Comparison of ENCODE assay signal across 16 cellular contexts in genomic region chr9:108869092-108869725, GRCh38. TPM values are rescaled to one million over a fixed set of nuclear protein-coding genes. Genes with fewer than 3 reads are reported as not detected.
DNase-seq lines count a peak whose midpoint lies in the region; ATAC-seq and TF ChIP-seq lines count a peak whose summit lies in the region.
"Had no signal": no experiment of that assay in that cellular context is flagged by ENCODE, and none has a peak within 500 bp of the region (broad histone marks: within the 10 kb centered on the region; RNA-seq: fewer than 3 reads in every experiment).

No MANE protein-coding gene starts in this region.

- ATAC-seq in PC-3 (peak; percentile 69), HG02885 (IDR thresholded peaks at IDR 0.05; ENCODE audit: poor library complexity, unreplicated experiment) (no peak), GM21515 (IDR thresholded peaks at IDR 0.05; ENCODE audit: unreplicated experiment) (no peak)
- ATAC-seq: effector memory CD8-positive, alpha-beta T cell had no signal

- H3K14ac ChIP-seq in H9 (ENCODE audit: insufficient read depth, low read length): no peak overlapping the region

- H3K79me1 ChIP-seq in H9 (ENCODE audit: insufficient read depth, low read depth, low read length, poor library complexity, severe bottlenecking): no peaks in the 10 kb centered on the region

- TF ChIP-seq CTCF in PC-3 (conservative IDR thresholded peaks at IDR 0.05; ENCODE audit: low read depth, low read length) (no peak), fibroblast of pulmonary artery (IDR thresholded peaks at IDR 0.05; ENCODE audit: low read length, missing control alignments) (no peak), H9 (conservative IDR thresholded peaks at IDR 0.05) (no peak)

- no peak overlapping the region for H2AK5ac ChIP-seq in H9 (ENCODE audit: insufficient read length, low read length)

- no peak overlapping the region for H4K8ac ChIP-seq in H9 (replicated peaks; ENCODE audit: insufficient read length, low read depth, low read length)

- H3K23me2 ChIP-seq in H9 (ENCODE audit: insufficient read length, low read depth, low read length, poor library complexity, severe bottlenecking): no peaks in the 10 kb centered on the region

- no peak overlapping the region for H3K27ac Mint-ChIP-seq in H9

- H3K9ac ChIP-seq in PC-3 (ENCODE audit: low read length): no peak overlapping the region
- H3K9ac ChIP-seq in H9 (ENCODE audit: extremely low read depth, insufficient read length, low read length): no peak overlapping the region

- H3K9me3 Mint-ChIP-seq in H9: no peaks in the 10 kb centered on the region
- H3K9me3 Mint-ChIP-seq: CD4-positive, alpha-beta memory T cell; effector memory CD8-positive, alpha-beta T cell had no signal

- H3T11ph ChIP-seq in H9 (ENCODE audit: low read length): no peak overlapping the region

- H3K4me1 Mint-ChIP-seq in H9: no peaks in the 10 kb centered on the region
- H3K4me1 Mint-ChIP-seq: CD4-positive, alpha-beta memory T cell had no signal

- no peak overlapping the region for H3K23ac ChIP-seq in H9 (ENCODE audit: insufficient read length, low read depth, low read length)

- WGBS in H9 (ENCODE audit: extremely low coverage, insufficient read length, low lambda C conversion rate): no CpG with 5 or more reads among the region's 3 CpGs

- peaks cover 13 to 49% (median 27%) of the 10 kb centered on the region in 3 experiments for H3K36me3 Mint-ChIP-seq in H9 (ENCODE audit: insufficient read depth in 1 of 3, low read depth in 3 of 3)

- H3K4me2 ChIP-seq in PC-3 (ENCODE audit: low read length) (peak overlapping the region; percentile 14; the same call in 1 of the 2 replicates), H9 (ENCODE audit: insufficient read depth, insufficient read length, low read length) (no peak overlapping the region)

- no peak overlapping the region for H3K18ac ChIP-seq in H9 (ENCODE audit: insufficient read length, low read depth, low read length)

- no peak overlapping the region for H4K91ac ChIP-seq in H9 (ENCODE audit: insufficient read length, low read depth, low read length)

- H3K56ac ChIP-seq in H9 (ENCODE audit: insufficient read length, low read depth, low read length): no peak overlapping the region

- H3K4me1 ChIP-seq in PC-3 (ENCODE audit: insufficient read depth, low read length) (peaks cover 11% of the 10 kb centered on the region), H9 (ENCODE audit: insufficient read depth, low read length) (no peaks in the 10 kb centered on the region)
- H3K4me1 ChIP-seq: SJCRH30 had no signal

- no peak overlapping the region for H2BK15ac ChIP-seq in H9 (ENCODE audit: low read depth, low read length)

- no peaks in the 10 kb centered on the region for H3K9me2 ChIP-seq in PC-3 (replicated peaks; ENCODE audit: low read length)

- no peak overlapping the region for H2BK12ac ChIP-seq in H9 (ENCODE audit: insufficient read length, low read depth, low read length)

- POLR2A ChIA-PET in PC-3 (lab: Charles Lee; ENCODE audit: unreplicated experiment): no interaction called here

- H3K79me2 ChIP-seq in PC-3 (ENCODE audit: low read length) (no peaks in the 10 kb centered on the region), H9 (ENCODE audit: insufficient read depth, low read length) (no peaks in the 10 kb centered on the region)

- no peak overlapping the region for H3K4me3 Mint-ChIP-seq in H9
- H3K4me3 Mint-ChIP-seq: CD4-positive, alpha-beta memory T cell; effector memory CD8-positive, alpha-beta T cell had no signal

- intact Hi-C loops in PC-3 (cut with micrococcal nuclease): no loop called here

- peak; percentile 60 for DNase-seq in ELR (ENCODE audit: low read depth)
- DNase-seq in PC-3: peak; percentile 59
- peak; percentile 42 for DNase-seq in fibroblast of pulmonary artery (ENCODE audit: low read depth)
- DNase-seq in non-pigmented ciliary epithelial cell (ENCODE audit: low read depth): peak; percentile 32
- no peak for DNase-seq in H9
- DNase-seq in NCI-H526 treated with DMSO at 0.1 percent for 48 hours (lab: John Stamatoyannopoulos, UW): no peak
- DNase-seq: activated T-cell treated with anti-CD3 and anti-CD28 coated beads for 4 hours; amniotic stem cell; CD4-positive, alpha-beta memory T cell; effector memory CD8-positive, alpha-beta T cell; NCI-H1092 treated with DMSO at 0.1 percent for 48 hours; NCI-H524; SJCRH30 had no signal

- peaks cover 19% of the 10 kb centered on the region for H3K36me3 ChIP-seq in PC-3 (ENCODE audit: low read depth, low read length)

- no peak overlapping the region for H3K4me3 ChIP-seq in PC-3 (ENCODE audit: low read length)
- no peak overlapping the region for H3K4me3 ChIP-seq in fibroblast of pulmonary artery (replicated peaks; ENCODE audit: low read depth, low read length)
- H3K4me3 ChIP-seq: SJCRH30 had no signal

- no peaks in the 10 kb centered on the region for H4K20me1 ChIP-seq in PC-3 (ENCODE audit: low read length)
- H4K20me1 ChIP-seq in H9 (ENCODE audit: control insufficient read depth, insufficient read depth, insufficient read length): no peaks in the 10 kb centered on the region

- H2BK120ac ChIP-seq in H9 (ENCODE audit: low read depth, low read length, poor library complexity, severe bottlenecking): no peak overlapping the region

- no TSS peak for BruUV-seq in PC-3 (replicated peaks; lab: Mats Ljungman, UMichigan)

- no peaks in the 10 kb centered on the region for H3K27me3 Mint-ChIP-seq in H9 (ENCODE audit: low read depth)
- H3K27me3 Mint-ChIP-seq: CD4-positive, alpha-beta memory T cell; effector memory CD8-positive, alpha-beta T cell had no signal

- H3F3A ChIP-seq in PC-3 (ENCODE audit: low read length, unreplicated experiment): no peaks in the 10 kb centered on the region

- CTCF ChIA-PET in PC-3 (lab: Charles Lee): no interaction called here

- no peak overlapping the region for H2AFZ ChIP-seq in PC-3 (ENCODE audit: low read length)
- no peak overlapping the region for H2AFZ ChIP-seq in H9 (ENCODE audit: low read length)

- no peak overlapping the region for H4K5ac ChIP-seq in H9 (ENCODE audit: insufficient read length, low read depth, low read length)

- H3K27ac ChIP-seq in PC-3 (ENCODE audit: low read length): no peak overlapping the region
- no peak overlapping the region for H3K27ac ChIP-seq in H9 (ENCODE audit: insufficient read length, low read depth, low read length)
- H3K27ac ChIP-seq: VCaP had no signal

- H3K4ac ChIP-seq in H9 (ENCODE audit: low read depth, low read length): no peak overlapping the region

- no peaks in the 10 kb centered on the region for H3K27me3 ChIP-seq in PC-3 (ENCODE audit: low read length)
- no peaks in the 10 kb centered on the region for H3K27me3 ChIP-seq in H9 (ENCODE audit: insufficient read depth, low read length)
- H3K27me3 ChIP-seq: SJCRH30 had no signal

- H3K9me3 ChIP-seq in PC-3 (ENCODE audit: low read length) (no peaks in the 10 kb centered on the region), H9 (ENCODE audit: control insufficient read depth, low read depth, low read length) (no peaks in the 10 kb centered on the region)
- H3K9me3 ChIP-seq: SJCRH30 had no signal

- H2BK20ac ChIP-seq in H9 (ENCODE audit: low read depth, low read length, poor library complexity, severe bottlenecking): no peak overlapping the region

- no peak overlapping the region for H2BK5ac ChIP-seq in H9 (ENCODE audit: insufficient read length, low read length)

RNA-seq across cellular contexts. Expression of gene ACTL7A, which starts 7.1 kb away (rescaled TPM):
- total RNA-seq in PC-3 (2014; rRNA removed) (not detected in 2 replicates), H9 (2021) (not detected in 2 replicates)
- total RNA-seq: CD4-positive, alpha-beta memory T cell; SJCRH30 had no signal

RNA-seq across cellular contexts. Expression of gene ACTL7B, which starts 13.4 kb away (rescaled TPM):
- total RNA-seq in PC-3 (2014; rRNA removed) (not detected in 2 replicates), H9 (2021) (0.09 TPM in 1 of 2 replicates, not detected in the other)
- total RNA-seq: SJCRH30 had no signal

Comparison
In these comparisons a context has a peak if more than half of its experiments do, and no peak if none do; other contexts are left out.
1. DNase-seq: peak in ELR (single experiment), PC-3 (single experiment), fibroblast of pulmonary artery (single experiment) and non-pigmented ciliary epithelial cell (single experiment); none in H9 (single experiment) and NCI-H526 treated with DMSO at 0.1 percent for 48 hours (single experiment).